Comparison of ENCODE assay signal across 9 cellular contexts in the genomic region with DNA sequence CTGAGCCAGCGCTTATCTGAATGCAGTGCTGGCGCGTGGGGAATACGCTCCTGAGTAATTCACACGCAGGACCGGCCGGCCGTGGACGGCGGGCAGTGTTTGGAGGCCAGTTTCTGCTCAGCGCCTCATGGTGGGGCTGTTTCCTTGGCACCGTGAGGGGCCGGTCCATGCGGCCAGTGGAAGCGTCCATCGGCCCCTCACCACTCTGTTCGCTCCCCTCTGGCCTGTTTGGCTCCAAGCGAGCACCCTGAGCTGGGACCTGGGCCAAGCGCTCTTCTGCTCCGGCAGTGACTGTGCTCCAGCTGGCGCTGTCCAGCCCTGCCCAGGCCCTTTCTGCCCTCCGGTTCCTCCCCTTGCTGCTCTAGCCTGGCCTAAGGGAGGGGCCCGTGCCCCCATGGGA. TPM values are rescaled to one million over a fixed set of nuclear protein-coding genes. Genes with fewer than 3 reads are reported as not detected.
DNase-seq lines count a peak whose midpoint lies in the region; ATAC-seq and TF ChIP-seq lines count a peak whose summit lies in the region.
"Had no signal": no experiment of that assay in that cellular context is flagged by ENCODE, and none has a peak within 500 bp of the region (broad histone marks: within the 10 kb centered on the region; RNA-seq: fewer than 3 reads in every experiment).

No MANE protein-coding gene starts in this region.

- H3K36me3 Mint-ChIP-seq in GM23338 (ENCODE audit: low read depth): no peaks in the 10 kb centered on the region

- DNase-seq in GM23338 (ENCODE audit: low spot score) (no peak), adrenal gland (peak in 6 of 7 donors; percentile 70 to 92 (median 82)), cardiac muscle cell (ENCODE audit: low read depth in 1 of 2, low spot score in 1 of 2) (peak; percentile 47 to 55), psoas muscle (peak in 1 of 2 donors; percentile 45), NCI-H1048 (lab: John Stamatoyannopoulos, UW) (no peak)
- DNase-seq: effector memory CD4-positive, alpha-beta T cell had no signal

- no peak overlapping the region for H3K4me3 ChIP-seq in GM23338
- no peak overlapping the region for H3K4me3 ChIP-seq in adrenal gland
- no peak overlapping the region for H3K4me3 ChIP-seq in cardiac muscle cell
- no peak overlapping the region for H3K4me3 ChIP-seq in psoas muscle

- H3K79me2 ChIP-seq in GM23338 (replicated peaks; ENCODE audit: insufficient read depth): no peaks in the 10 kb centered on the region

- H3K9me2 ChIP-seq in GM23338 (ENCODE audit: insufficient read depth): no peaks in the 10 kb centered on the region

- H3K27ac ChIP-seq in GM23338 (ENCODE audit: low read depth): no peak overlapping the region
- H3K27ac ChIP-seq in adrenal gland: no peak overlapping the region
- H3K27ac ChIP-seq in cardiac muscle cell: no peak overlapping the region
- no peak overlapping the region for H3K27ac ChIP-seq in psoas muscle

- H3K4me1 ChIP-seq in GM23338 (ENCODE audit: insufficient read depth) (no peaks in the 10 kb centered on the region), adrenal gland (replicated peaks in 1 of 2) (peaks cover 7 to 18% of the 10 kb centered on the region in 2 donors), cardiac muscle cell (ENCODE audit: low read depth) (peaks cover 5% of the 10 kb centered on the region), psoas muscle (no peaks in the 10 kb centered on the region)

- no peak overlapping the region for H3K4me3 Mint-ChIP-seq in GM23338

- H3F3A ChIP-seq in GM23338 (replicated peaks; ENCODE audit: low read depth): no peaks in the 10 kb centered on the region

- ATAC-seq in GM23338: peak; percentile 15; the same call in 2 of the 3 replicates
- peak; percentile 60 to 75 (median 64) for ATAC-seq in psoas muscle
- ATAC-seq in HG02763 (IDR thresholded peaks at IDR 0.05; ENCODE audit: unreplicated experiment): no peak
- ATAC-seq in HG03280 (IDR thresholded peaks at IDR 0.05; ENCODE audit: unreplicated experiment): no peak
- no peak for ATAC-seq in GM21576 (IDR thresholded peaks at IDR 0.05; ENCODE audit: unreplicated experiment)

- H3K4me1 Mint-ChIP-seq in GM23338: no peaks in the 10 kb centered on the region; the same call in 2 of the 3 replicates

- H2AFZ ChIP-seq in GM23338: no peak overlapping the region

- 41 to 45% (median 43%) methylated on average over 6 to 23 of the region's 23 CpGs; no CpG with 5 or more reads in 1 of the 4 donors for WGBS in adrenal gland, 4 donors
- 19 to 35% (median 21%) methylated on average over 21 to 23 of the region's 23 CpGs for whole genome bisulfite sequencing in psoas muscle, 3 donors

- no peaks in the 10 kb centered on the region for H3K9me3 ChIP-seq in adrenal gland (replicated peaks in 1 of 3)
- H3K9me3 ChIP-seq in cardiac muscle cell (ENCODE audit: low read depth): no peaks in the 10 kb centered on the region
- H3K9me3 ChIP-seq in psoas muscle: no peaks in the 10 kb centered on the region

- TF ChIP-seq POLR2A in adrenal gland (IDR thresholded peaks at IDR 0.05): no peak

- H3K27me3 Mint-ChIP-seq in GM23338 (ENCODE audit: insufficient read depth, low read depth, poor library complexity): peaks cover 3% of the 10 kb centered on the region

- no peaks in the 10 kb centered on the region for H4K20me1 ChIP-seq in GM23338 (replicated peaks; ENCODE audit: insufficient read depth)

- H3K27ac Mint-ChIP-seq in GM23338: no peak overlapping the region

- no peaks in the 10 kb centered on the region for H3K9me3 Mint-ChIP-seq in GM23338

- H3K36me3 ChIP-seq in GM23338 (ENCODE audit: insufficient read depth): no peaks in the 10 kb centered on the region
- no peaks in the 10 kb centered on the region for H3K36me3 ChIP-seq in adrenal gland (replicated peaks in 1 of 2)
- H3K36me3 ChIP-seq in cardiac muscle cell: no peaks in the 10 kb centered on the region
- no peaks in the 10 kb centered on the region for H3K36me3 ChIP-seq in psoas muscle (ENCODE audit: insufficient read depth in 1 of 2, low read depth in 1 of 2)

- TF ChIP-seq CTCF in GM23338 (conservative IDR thresholded peaks at IDR 0.05; ENCODE audit: low read depth in 2 of 2) (peak in 1 of 2 experiments; percentile 43; a peak in 2 of 4 replicates), adrenal gland (IDR thresholded peaks at IDR 0.05) (peak in 5 of 6 experiments; percentile 25 to 47 (median 40)), cardiac muscle cell (IDR thresholded peaks at IDR 0.05; ENCODE audit: low read depth, low read length) (peak; percentile 21), psoas muscle (IDR thresholded peaks at IDR 0.05) (peak; percentile 33)

- H3K27me3 ChIP-seq in GM23338 (ENCODE audit: insufficient read depth): no peaks in the 10 kb centered on the region
- peaks cover 23% of the 10 kb centered on the region for H3K27me3 ChIP-seq in adrenal gland
- H3K27me3 ChIP-seq in cardiac muscle cell: no peaks in the 10 kb centered on the region
- peaks cover 0 to 44% (median 13%) of the 10 kb centered on the region in 3 donors for H3K27me3 ChIP-seq in psoas muscle (ENCODE audit: insufficient read depth in 3 of 3, low read length in 2 of 3)

- intact Hi-C loops in adrenal gland (cut with DNase I) (loop anchor here in 1 of 2 donors (5.0 kb wide), 1 partner anchor 73 kb away; the partner anchor contains the start of gene HES5), psoas muscle (cut with DNase I) (loop anchor here in 1 of 2 donors (5.0 kb wide), 1 partner anchor 88 kb away; no protein-coding TSS in a partner anchor)

- no peak overlapping the region for H3K4me2 ChIP-seq in GM23338

TF ChIP-seq in GM23338, 12 proteins besides CTCF, POLR2A, EP300 and RAD21:
- TF ChIP-seq EZH2 (IDR thresholded peaks at IDR 0.05; ENCODE audit: low read depth, unreplicated experiment) (no peak), ETS1 (IDR thresholded peaks at IDR 0.05) (no peak), JUNB (IDR thresholded peaks at IDR 0.05; ENCODE audit: unreplicated experiment) (no peak), ZNF114 (CRISPR knock-in tag; IDR thresholded peaks at IDR 0.05) (no peak), EZH2phosphoT487 (IDR thresholded peaks at IDR 0.05; ENCODE audit: unreplicated experiment) (no peak), REST (IDR thresholded peaks at IDR 0.05; ENCODE audit: unreplicated experiment) (peak; percentile 38)

RNA-seq across cellular contexts. Expression of gene PLCH2, which starts 16.3 kb away (rescaled TPM):
- 0.08 and 0.31 TPM in 2 replicates for total RNA-seq in GM23338 (2014; rRNA removed; shearing (Covaris generic))
- polyA plus RNA-seq in GM23338 (2016; fragmentation: Nextera tagmentation; extraction: Ambion mirVana): 0.07 TPM in 1 of 2 replicates, not detected in the other
- 1 to 10 TPM in 5 of 8 donors, under 1 TPM in 2, not detected in 1; 0.65 to 6.1 (median 2.0) TPM for total RNA-seq in adrenal gland
- polyA plus RNA-seq in adrenal gland: 10 to 100 TPM in 2 of 3 donors, 1 to 10 TPM in 1; 2.4 to 66.3 (median 11.4) TPM
- total RNA-seq in cardiac muscle cell: 0.33 and 0.53 TPM in 2 replicates
- polyA plus RNA-seq in cardiac muscle cell: 0.44 and 1.5 TPM in 2 replicates
- under 1 TPM; 0.04 to 0.60 (median 0.13) TPM for total RNA-seq in psoas muscle
- under 1 TPM in 2 of 3 donors, not detected in 1; 0.05 to 0.12 TPM for polyA plus RNA-seq in psoas muscle

RNA-seq across cellular contexts. Expression of gene PEX10, which starts 47.4 kb away (rescaled TPM):
- total RNA-seq in GM23338 (2014; rRNA removed; shearing (Covaris generic)): 43.3 and 53.9 TPM in 2 replicates
- 15.0 and 15.9 TPM in 2 replicates for polyA plus RNA-seq in GM23338 (2016; fragmentation: Nextera tagmentation; extraction: Ambion mirVana)
- total RNA-seq in adrenal gland: 10 to 100 TPM; 32.4 to 81.5 (median 44.4) TPM
- 10 to 100 TPM; 25.3 to 53.8 (median 43.8) TPM for polyA plus RNA-seq in adrenal gland
- 37.5 and 40.4 TPM in 2 replicates for total RNA-seq in cardiac muscle cell
- polyA plus RNA-seq in cardiac muscle cell: 34.2 and 38.8 TPM in 2 replicates
- 10 to 100 TPM; 14.1 to 19.7 (median 17.1) TPM for total RNA-seq in psoas muscle
- 10 to 100 TPM; 12.6 to 18.4 (median 16.2) TPM for polyA plus RNA-seq in psoas muscle

Comparison
In these comparisons a context has a peak if more than half of its experiments do, and no peak if none do; other contexts are left out.
1. ATAC-seq: peak in GM23338 (single experiment) and psoas muscle (4 of 4); none in HG02763 (single experiment), HG03280 (single experiment) and GM21576 (single experiment).
2. DNase-seq: peak in adrenal gland (6 of 7) and cardiac muscle cell (2 of 2); none in GM23338 (single experiment) and NCI-H1048 (single experiment).